ENCODE assay signal across 1 cellular context in the genomic region with DNA sequence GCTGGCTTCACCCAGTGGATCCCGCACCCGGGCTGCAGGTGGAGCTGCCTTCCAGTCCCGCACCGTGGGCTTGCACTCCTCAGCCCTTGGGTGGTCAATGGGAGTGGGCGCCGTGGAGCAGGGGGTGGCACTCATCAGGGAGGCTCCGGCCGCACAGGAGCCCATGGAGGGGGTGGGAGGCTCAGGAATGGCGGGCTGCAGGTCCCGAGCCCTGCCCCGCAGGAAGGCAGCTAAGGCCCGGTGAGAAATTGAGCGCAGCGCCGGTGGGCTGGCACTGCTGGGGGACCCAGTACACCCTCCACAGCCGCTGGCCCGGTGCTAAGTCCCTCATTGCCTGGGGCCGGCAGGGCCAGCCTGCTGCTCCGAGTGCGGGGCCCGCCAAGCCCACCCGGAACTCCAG.
TF ChIP-seq lines count a peak whose summit lies in the region.

No MANE protein-coding gene starts in this region.

TF ChIP-seq in HepG2, 621 proteins besides CTCF, POLR2A, EP300 and RAD21:
- peak; percentile 32 for TF ChIP-seq AGO2 (optimal IDR thresholded peaks at IDR 0.05; ENCODE audit: low read depth, low read length)
